ENCODE assay signal across 11 cellular contexts in the genomic region with DNA sequence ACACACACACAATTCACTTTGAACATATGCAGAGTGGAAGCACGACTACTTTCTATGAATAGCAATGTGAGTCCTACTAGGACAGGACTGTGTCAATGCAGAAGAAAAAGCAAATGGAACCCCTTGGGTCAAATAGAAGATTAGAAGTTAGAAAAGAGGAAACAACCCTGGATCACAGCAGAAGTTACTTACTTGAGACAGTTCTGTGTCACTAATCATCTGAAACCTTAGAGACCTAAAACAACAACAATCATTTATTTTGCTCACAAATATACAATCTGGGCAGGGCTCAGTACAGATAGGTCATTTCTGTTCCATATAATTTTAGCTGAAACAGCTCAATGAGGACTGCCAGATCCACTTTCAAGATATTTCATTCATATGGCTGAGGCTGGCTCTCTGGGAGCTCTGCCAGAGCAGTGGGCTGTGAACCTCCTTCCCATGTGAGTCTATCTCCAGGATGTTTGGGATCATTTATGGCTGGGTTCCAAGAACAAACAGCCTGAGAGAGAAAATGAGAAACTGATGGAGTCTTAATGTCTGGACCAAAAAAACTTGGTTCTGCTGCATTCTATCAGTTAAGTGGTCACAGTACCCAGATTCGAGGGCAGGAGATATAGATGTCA. TPM values are rescaled to one million over a fixed set of nuclear protein-coding genes. Genes with fewer than 3 reads are reported as not detected.
DNase-seq lines count a peak whose midpoint lies in the region; ATAC-seq and TF ChIP-seq lines count a peak whose summit lies in the region.
"Had no signal": no experiment of that assay in that cellular context is flagged by ENCODE, and none has a peak within 500 bp of the region (broad histone marks: within the 10 kb centered on the region; RNA-seq: fewer than 3 reads in every experiment).

No MANE protein-coding gene starts in this region.

- ATAC-seq in T-helper 17 cell (no peak), right cardiac atrium (peak; percentile 47 to 52), PC-3 (no peak), HG03439 (IDR thresholded peaks at IDR 0.05; ENCODE audit: unreplicated experiment) (no peak)

- no peaks in the 10 kb centered on the region for H3K79me2 ChIP-seq in KMS-11 (ENCODE audit: insufficient read depth, low read depth)
- no peaks in the 10 kb centered on the region for H3K79me2 ChIP-seq in PC-3 (ENCODE audit: low read length)

- no peaks in the 10 kb centered on the region for H3F3A ChIP-seq in PC-3 (ENCODE audit: low read length, unreplicated experiment)

- H3K27me3 Mint-ChIP-seq in T-helper 17 cell = no peaks in the 10 kb centered on the region

- H3K9me2 ChIP-seq in PC-3 (replicated peaks; ENCODE audit: low read length) = no peaks in the 10 kb centered on the region

- peak overlapping the region; percentile 73 for H3K4me2 ChIP-seq in BLaER1
- H3K4me2 ChIP-seq in KMS-11 = peak overlapping the region; percentile 65; the same call in 1 of the 2 replicates
- no peak overlapping the region for H3K4me2 ChIP-seq in PC-3 (ENCODE audit: low read length)
- H3K4me2 ChIP-seq: PC-9 had no signal

- H3K9ac ChIP-seq in BLaER1 (no peak overlapping the region), KMS-11 (no peak overlapping the region), PC-3 (ENCODE audit: low read length) (no peak overlapping the region)

- H4K20me1 ChIP-seq in BLaER1 = no peaks in the 10 kb centered on the region
- H4K20me1 ChIP-seq in KMS-11 (ENCODE audit: insufficient read depth) = no peaks in the 10 kb centered on the region
- H4K20me1 ChIP-seq in PC-3 (ENCODE audit: low read length) = no peaks in the 10 kb centered on the region

- peaks cover 44% of the 10 kb centered on the region for H3K4me1 ChIP-seq in BLaER1
- peaks cover 56% of the 10 kb centered on the region for H3K4me1 ChIP-seq in KMS-11 (ENCODE audit: low read depth, poor library complexity, severe bottlenecking)
- H3K4me1 ChIP-seq in right cardiac atrium (ENCODE audit: control insufficient read depth, insufficient read depth, low read length) = peaks cover 2% of the 10 kb centered on the region
- H3K4me1 ChIP-seq in PC-3 (ENCODE audit: insufficient read depth, low read length) = no peaks in the 10 kb centered on the region
- no peaks in the 10 kb centered on the region for H3K4me1 ChIP-seq in ascending aorta

- 15% methylated on average over 2 of the region's 2 CpGs for WGBS in right cardiac atrium

- H3K9me3 ChIP-seq in BLaER1 (peaks cover 28% of the 10 kb centered on the region), T-helper 17 cell (ENCODE audit: control insufficient read depth, low read length, poor library complexity, severe bottlenecking) (no peaks in the 10 kb centered on the region), right cardiac atrium (ENCODE audit: control insufficient read depth, low read length) (peaks cover 4% of the 10 kb centered on the region), PC-3 (ENCODE audit: low read length) (peaks cover 7% of the 10 kb centered on the region), ascending aorta (no peaks in the 10 kb centered on the region)

- CTCF ChIA-PET in PC-3 (lab: Charles Lee) = no interaction called here

- peaks cover 2% of the 10 kb centered on the region for H3K36me3 Mint-ChIP-seq in T-helper 17 cell (ENCODE audit: low read depth)

- H2AFZ ChIP-seq in KMS-11 (ENCODE audit: low read depth) (no peak overlapping the region), PC-3 (ENCODE audit: low read length) (no peak overlapping the region)
- H2AFZ ChIP-seq: PC-9 had no signal

- peaks cover 18% of the 10 kb centered on the region for H3K4me1 Mint-ChIP-seq in T-helper 17 cell
- H3K4me1 Mint-ChIP-seq: endodermal cell had no signal

- H3K27ac ChIP-seq in BLaER1 (no peak overlapping the region), KMS-11 (no peak overlapping the region), right cardiac atrium (ENCODE audit: low read length) (no peak overlapping the region), PC-3 (ENCODE audit: low read length) (no peak overlapping the region), ascending aorta (no peak overlapping the region)
- H3K27ac ChIP-seq: PC-9 had no signal

- no peaks in the 10 kb centered on the region for H3K36me3 ChIP-seq in BLaER1
- H3K36me3 ChIP-seq in KMS-11 (ENCODE audit: insufficient read depth) = no peaks in the 10 kb centered on the region
- H3K36me3 ChIP-seq in PC-3 (ENCODE audit: low read depth, low read length) = no peaks in the 10 kb centered on the region
- H3K36me3 ChIP-seq in ascending aorta = no peaks in the 10 kb centered on the region

- DNase-seq in T-helper 17 cell (no peak), right cardiac atrium (peak in 2 of 3 donors; percentile 67 to 72), PC-3 (no peak), SHP77 treated with DMSO at 0.1 percent for 48 hours (lab: John Stamatoyannopoulos, UW) (no peak), ascending aorta (ENCODE audit: low spot score in 2 of 2) (no peak)
- DNase-seq: endodermal cell, PC-9 had no signal

- POLR2A ChIA-PET in PC-3 (lab: Charles Lee; ENCODE audit: unreplicated experiment) = no interaction called here

- intact Hi-C loops in right cardiac atrium (cut with DNase I) = no loop called here
- intact Hi-C loops in PC-3 (cut with micrococcal nuclease) = no loop called here
- intact Hi-C loops in ascending aorta (cut with DNase I) = no loop called here

- peak overlapping the region; percentile 47 for H3K27ac Mint-ChIP-seq in T-helper 17 cell
- H3K27ac Mint-ChIP-seq: endodermal cell had no signal

- BruUV-seq in PC-3 (replicated peaks; lab: Mats Ljungman, UMichigan) = no TSS peak

- TF ChIP-seq CTCF in KMS-11 (conservative IDR thresholded peaks at IDR 0.05; ENCODE audit: low read depth, low read length) (no peak), PC-3 (conservative IDR thresholded peaks at IDR 0.05; ENCODE audit: low read depth, low read length) (no peak), ascending aorta (IDR thresholded peaks at IDR 0.05) (no peak)

- H3K4me3 ChIP-seq in BLaER1 = no peak overlapping the region
- no peak overlapping the region for H3K4me3 ChIP-seq in KMS-11 (IDR thresholded peaks at IDR 0.05; ENCODE audit: insufficient read depth, low read depth, low read length)
- H3K4me3 ChIP-seq in right cardiac atrium (ENCODE audit: low read length) = no peak overlapping the region
- H3K4me3 ChIP-seq in PC-3 (ENCODE audit: low read length) = no peak overlapping the region
- no peak overlapping the region for H3K4me3 ChIP-seq in ascending aorta
- H3K4me3 ChIP-seq: PC-9 had no signal

- H3K4me3 Mint-ChIP-seq in T-helper 17 cell = no peak overlapping the region
- H3K4me3 Mint-ChIP-seq: endodermal cell had no signal

- H3K27me3 ChIP-seq in BLaER1 (no peaks in the 10 kb centered on the region), KMS-11 (ENCODE audit: insufficient read depth, low read depth) (no peaks in the 10 kb centered on the region), right cardiac atrium (ENCODE audit: control insufficient read depth, insufficient read depth) (no peaks in the 10 kb centered on the region), PC-3 (ENCODE audit: low read length) (no peaks in the 10 kb centered on the region), ascending aorta (no peaks in the 10 kb centered on the region)

RNA-seq across cellular contexts. Expression of a gene that starts 42.5 kb away (rescaled TPM):
- under 1 TPM; 0.20 to 0.76 TPM for total RNA-seq in T-helper 17 cell
- total RNA-seq in right cardiac atrium = 1 to 10 TPM in 3 of 4 donors, under 1 TPM in 1; 0.59 to 5.9 (median 1.3) TPM
- 0.75 TPM for polyA plus RNA-seq in right cardiac atrium
- total RNA-seq in PC-3 (2014; rRNA removed) = not detected in 2 replicates
- 1.6 TPM for total RNA-seq in ascending aorta
- total RNA-seq: endodermal cell, PC-9 had no signal
- polyA plus RNA-seq: neural cell had no signal

RNA-seq across cellular contexts. Expression of a gene that starts 44.3 kb away (rescaled TPM):
- total RNA-seq in T-helper 17 cell (not detected), right cardiac atrium (not detected), PC-3 (2014; rRNA removed) (not detected in 2 replicates), ascending aorta (not detected)
- polyA plus RNA-seq in right cardiac atrium = not detected
- total RNA-seq: endodermal cell, PC-9 had no signal
- polyA plus RNA-seq: neural cell had no signal

RNA-seq across cellular contexts. Expression of a gene that starts 50.6 kb away (rescaled TPM):
- total RNA-seq in T-helper 17 cell (not detected), right cardiac atrium (not detected), PC-3 (2014; rRNA removed) (not detected in 2 replicates), ascending aorta (not detected)
- not detected for polyA plus RNA-seq in right cardiac atrium
- total RNA-seq: endodermal cell, PC-9 had no signal
- polyA plus RNA-seq: neural cell had no signal

Comparison
In these comparisons a context has a peak if more than half of its experiments do, and no peak if none do; other contexts are left out.
1. ATAC-seq: peak in right cardiac atrium (2 of 2); none in T-helper 17 cell (single experiment), PC-3 (single experiment) and HG03439 (single experiment).
2. DNase-seq: peak in right cardiac atrium (2 of 3); none in T-helper 17 cell (0 of 3), PC-3 (single experiment), SHP77 treated with DMSO at 0.1 percent for 48 hours (single experiment) and ascending aorta (0 of 2).